ENCODE assay signal across 21 cellular contexts in the genomic region with DNA sequence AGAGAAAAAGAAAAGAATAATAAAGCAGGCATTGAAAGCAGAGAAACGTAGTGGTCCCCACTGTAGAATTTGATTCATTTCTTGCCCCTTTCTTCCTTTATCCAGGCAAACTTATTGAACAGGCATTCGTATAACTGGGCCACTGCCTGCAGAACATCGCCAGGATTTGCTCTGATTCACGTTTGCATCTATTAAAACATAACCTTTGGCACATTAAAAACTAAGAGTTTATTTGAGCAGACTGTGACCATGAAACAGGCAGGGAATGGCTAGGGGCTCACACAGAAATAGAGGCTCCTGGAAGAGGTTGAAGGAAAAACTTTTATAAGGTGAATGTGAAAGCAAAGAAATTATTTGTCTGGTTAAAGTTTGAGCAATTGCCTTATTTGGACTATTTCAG. TPM values are rescaled to one million over a fixed set of nuclear protein-coding genes. Genes with fewer than 3 reads are reported as not detected.
DNase-seq lines count a peak whose midpoint lies in the region; ATAC-seq and TF ChIP-seq lines count a peak whose summit lies in the region.
"Had no signal": no experiment of that assay in that cellular context is flagged by ENCODE, and none has a peak within 500 bp of the region (broad histone marks: within the 10 kb centered on the region; RNA-seq: fewer than 3 reads in every experiment).

No MANE protein-coding gene starts in this region.

- no peaks in the 10 kb centered on the region for H3K27me3 Mint-ChIP-seq in activated CD4-positive, alpha-beta T cell treated with anti-CD3 and anti-CD28 coated beads, Interleukin-2, amount 10 ng/mL, durations not matched to agents 7 days and 5 days

- TF ChIP-seq CTCF in PC-9 (conservative IDR thresholded peaks at IDR 0.05) (no peak), osteoblast (IDR thresholded peaks at IDR 0.05; ENCODE audit: extremely low read depth, low read depth, low read length) (no peak)

- H3K27me3 ChIP-seq in ACC112 (ENCODE audit: insufficient read depth, low read length) = no peaks in the 10 kb centered on the region
- no peaks in the 10 kb centered on the region for H3K27me3 ChIP-seq in PC-9 (ENCODE audit: insufficient read depth, low read depth)
- no peaks in the 10 kb centered on the region for H3K27me3 ChIP-seq in osteoblast (ENCODE audit: insufficient read depth, low read length)

- H3K4me3 ChIP-seq in ACC112 (ENCODE audit: low read depth, low read length) (no peak overlapping the region), PC-9 (no peak overlapping the region), osteoblast (ENCODE audit: insufficient read depth, low read length) (no peak overlapping the region)
- H3K4me3 ChIP-seq: HAP-1 had no signal

- H2AFZ ChIP-seq in ACC112 (ENCODE audit: low read length, unreplicated experiment) (peak overlapping the region; percentile 21), PC-9 (peak overlapping the region; percentile 34; the same call in 1 of the 2 replicates), osteoblast (ENCODE audit: low read length) (peak overlapping the region; percentile 52)

- no peak overlapping the region for H3K27ac ChIP-seq in ACC112 (ENCODE audit: low read depth, low read length)
- no peak overlapping the region for H3K27ac ChIP-seq in PC-9
- no peak overlapping the region for H3K27ac ChIP-seq in osteoblast (ENCODE audit: low read depth, low read length)
- H3K27ac ChIP-seq: 22Rv1 had no signal

- H3K4me1 Mint-ChIP-seq in activated CD4-positive, alpha-beta T cell treated with anti-CD3 and anti-CD28 coated beads, Interleukin-2, amount 10 ng/mL, durations not matched to agents 7 days and 5 days = no peaks in the 10 kb centered on the region
- H3K4me1 Mint-ChIP-seq: CD4-positive, alpha-beta memory T cell had no signal

- no peaks in the 10 kb centered on the region for H3K9me2 ChIP-seq in PC-9 (ENCODE audit: insufficient read depth)

- H3K4me1 ChIP-seq in ACC112 (ENCODE audit: control insufficient read depth, insufficient read depth, low read length, unreplicated experiment) = no peaks in the 10 kb centered on the region
- no peaks in the 10 kb centered on the region for H3K4me1 ChIP-seq in PC-9 (replicated peaks; ENCODE audit: insufficient read depth)
- peaks cover 4% of the 10 kb centered on the region for H3K4me1 ChIP-seq in osteoblast (ENCODE audit: insufficient read depth, low read length)
- H3K4me1 ChIP-seq: HAP-1 had no signal

- POLR2A ChIA-PET in PC-9 (lab: Charles Lee; ENCODE audit: unreplicated experiment) = no interaction called here
- POLR2A ChIA-PET in activated CD4-positive, alpha-beta T cell treated with anti-CD3 and anti-CD28 coated beads, Interleukin-2, amount 10 ng/mL, durations not matched to agents 7 days and 5 days (lab: Charles Lee) = no interaction called here

- intact Hi-C loops in PC-9 (cut with micrococcal nuclease; ENCODE audit: unreplicated experiment) = loop anchor here (10.0 kb wide), 1 partner anchor 533 kb away; no protein-coding TSS in a partner anchor

- H3K36me3 Mint-ChIP-seq in activated CD4-positive, alpha-beta T cell treated with anti-CD3 and anti-CD28 coated beads, Interleukin-2, amount 10 ng/mL, durations not matched to agents 7 days and 5 days (ENCODE audit: low read depth) = no peaks in the 10 kb centered on the region
- H3K36me3 Mint-ChIP-seq: CD4-positive, alpha-beta memory T cell had no signal

- DNase-seq in PC-9 = no peak
- no peak for DNase-seq in left lobe of liver (ENCODE audit: low spot score)
- no peak for DNase-seq in osteoblast (ENCODE audit: insufficient read length, low spot score, missing footprints)
- DNase-seq in activated CD4-positive, CD25-positive, alpha-beta regulatory T cell (lab: John Stamatoyannopoulos, UW) = no peak
- no peak for DNase-seq in activated CD4-positive, alpha-beta T cell treated with anti-CD3 and anti-CD28 coated beads, Interleukin-2, amount 10 ng/mL, durations not matched to agents 7 days and 5 days
- DNase-seq in activated CD4-positive, alpha-beta T cell treated with anti-CD3 and anti-CD28 coated beads for 4 hours = no peak
- DNase-seq: ACHN; C1 segment of cervical spinal cord; Calu3; CD4-positive, alpha-beta memory T cell; COR-L47; DMS53; DMS79 treated with DMSO at 0.1 percent for 48 hours; GF-D8; GOT3; HFFc6 had no signal

- H3K9me3 ChIP-seq in PC-9 (ENCODE audit: insufficient read depth, low read depth) (no peaks in the 10 kb centered on the region), osteoblast (ENCODE audit: low read depth, low read length) (no peaks in the 10 kb centered on the region)
- H3K9me3 ChIP-seq: HAP-1 had no signal

- no peaks in the 10 kb centered on the region for H3F3A ChIP-seq in PC-9 (ENCODE audit: insufficient read depth, low read depth)

- H3K4me2 ChIP-seq in PC-9 (no peak overlapping the region), osteoblast (ENCODE audit: insufficient read depth, low read length) (peak overlapping the region; percentile 12)

- no TSS peak for BruUV-seq in PC-9 (replicated peaks; lab: Mats Ljungman, UMichigan)

- no peaks in the 10 kb centered on the region for H4K20me1 ChIP-seq in PC-9 (ENCODE audit: insufficient read depth)
- no peaks in the 10 kb centered on the region for H4K20me1 ChIP-seq in osteoblast (ENCODE audit: insufficient read depth, low read length)

- CTCF ChIA-PET in PC-9 (lab: Charles Lee) = interaction anchor here (0.6 kb wide), 1 partner anchor 653 kb away, joined by 4 read pairs; no protein-coding TSS in a partner anchor
- CTCF ChIA-PET in activated CD4-positive, alpha-beta T cell treated with anti-CD3 and anti-CD28 coated beads, Interleukin-2, amount 10 ng/mL, durations not matched to agents 7 days and 5 days (lab: Charles Lee) = no interaction called here

- H3K36me3 ChIP-seq in ACC112 (ENCODE audit: insufficient read depth, low read length) (no peaks in the 10 kb centered on the region), PC-9 (ENCODE audit: low read depth) (no peaks in the 10 kb centered on the region), osteoblast (ENCODE audit: insufficient read depth, low read length) (no peaks in the 10 kb centered on the region)
- H3K36me3 ChIP-seq: HAP-1 had no signal

- H3K79me2 ChIP-seq in ACC112 (ENCODE audit: control insufficient read depth, insufficient read depth, low read length, unreplicated experiment) (no peaks in the 10 kb centered on the region), PC-9 (ENCODE audit: low read depth) (no peaks in the 10 kb centered on the region), osteoblast (ENCODE audit: insufficient read depth, low read length) (no peaks in the 10 kb centered on the region)

- no peak overlapping the region for H3K4me3 Mint-ChIP-seq in activated CD4-positive, alpha-beta T cell treated with anti-CD3 and anti-CD28 coated beads, Interleukin-2, amount 10 ng/mL, durations not matched to agents 7 days and 5 days
- H3K4me3 Mint-ChIP-seq: CD4-positive, alpha-beta memory T cell; HFFc6 had no signal

- ATAC-seq in left lobe of liver = peak; percentile 58

- H3K9me3 Mint-ChIP-seq in activated CD4-positive, alpha-beta T cell treated with anti-CD3 and anti-CD28 coated beads, Interleukin-2, amount 10 ng/mL, durations not matched to agents 7 days and 5 days = no peaks in the 10 kb centered on the region
- H3K9me3 Mint-ChIP-seq: CD4-positive, alpha-beta memory T cell; HFFc6 had no signal

- no peak overlapping the region for H3K27ac Mint-ChIP-seq in activated CD4-positive, alpha-beta T cell treated with anti-CD3 and anti-CD28 coated beads, Interleukin-2, amount 10 ng/mL, durations not matched to agents 7 days and 5 days
- H3K27ac Mint-ChIP-seq: HFFc6 had no signal

RNA-seq across cellular contexts. Expression of a gene that starts 12.5 kb away (rescaled TPM):
- total RNA-seq in PC-9 (2021) = 30.1 and 44.1 TPM in 2 replicates
- total RNA-seq in left lobe of liver = 15.1 TPM
- 53.6 and 60.1 TPM in 2 replicates for total RNA-seq in osteoblast
- 10 to 100 TPM; 74.1 to 79.8 TPM for total RNA-seq in activated CD4-positive, alpha-beta T cell treated with anti-CD3 and anti-CD28 coated beads, Interleukin-2, amount 10 ng/mL, durations not matched to agents 7 days and 5 days

RNA-seq across cellular contexts. Expression of a gene that starts 33.4 kb away (rescaled TPM):
- total RNA-seq in PC-9 (2021) = not detected in 2 replicates
- not detected for total RNA-seq in left lobe of liver
- total RNA-seq in osteoblast = not detected in 2 replicates
- not detected for total RNA-seq in activated CD4-positive, alpha-beta T cell treated with anti-CD3 and anti-CD28 coated beads, Interleukin-2, amount 10 ng/mL, durations not matched to agents 7 days and 5 days
- total RNA-seq: Calu3; CD4-positive, alpha-beta memory T cell; Daoy; G401; HFFc6 had no signal
